Comparison of ENCODE assay signal across 1 cellular context in genomic region chr4:24680746-24681145, GRCh38.
TF ChIP-seq lines count a peak whose summit lies in the region.

No MANE protein-coding gene starts in this region.

TF ChIP-seq in WTC11, 78 proteins besides CTCF, POLR2A, EP300 and RAD21 (continued from another document):
- TF ChIP-seq AFF4 (CRISPR knock-in tag; IDR thresholded peaks at IDR 0.05; ENCODE audit: borderline replicate concordance) (no peak), E2F1 (CRISPR knock-in tag; IDR thresholded peaks at IDR 0.05) (no peak), SMAD3 (CRISPR knock-in tag; IDR thresholded peaks at IDR 0.05; ENCODE audit: borderline replicate concordance) (no peak), NR2C2 (CRISPR knock-in tag; IDR thresholded peaks at IDR 0.05) (no peak), TEAD4 (CRISPR knock-in tag; IDR thresholded peaks at IDR 0.05) (no peak), ETV6 (CRISPR knock-in tag; IDR thresholded peaks at IDR 0.05) (no peak), ZNF317 (CRISPR knock-in tag; IDR thresholded peaks at IDR 0.05; ENCODE audit: borderline replicate concordance, low read depth) (no peak), MLX (CRISPR knock-in tag; IDR thresholded peaks at IDR 0.05) (no peak), E2F4 (CRISPR knock-in tag; IDR thresholded peaks at IDR 0.05; ENCODE audit: borderline replicate concordance, low read depth) (no peak), ERG (CRISPR knock-in tag; IDR thresholded peaks at IDR 0.05) (no peak), SMAD4 (CRISPR knock-in tag; IDR thresholded peaks at IDR 0.05) (no peak), ZNF671 (CRISPR knock-in tag; IDR thresholded peaks at IDR 0.05) (no peak), OVOL2 (CRISPR knock-in tag; IDR thresholded peaks at IDR 0.05; ENCODE audit: borderline replicate concordance) (no peak)
